ENCODE assay signal across 1 cellular context in genomic region chr14:51093371-51094281, GRCh38.
TF ChIP-seq lines count a peak whose summit lies in the region.

No MANE protein-coding gene starts in this region.

TF ChIP-seq in HEK293, 187 proteins besides CTCF, POLR2A, EP300 and RAD21 (continued from another document):
- no peak for TF ChIP-seq ZNF639 (tag by site-specific recombination; IDR thresholded peaks at IDR 0.05)
- TF ChIP-seq ZNF664 (tag by site-specific recombination; IDR thresholded peaks at IDR 0.05), result no peak
- no peak for TF ChIP-seq ZNF670 (tag by site-specific recombination; IDR thresholded peaks at IDR 0.05; ENCODE audit: low read depth)
- no peak for TF ChIP-seq ZNF561 (tag by site-specific recombination; IDR thresholded peaks at IDR 0.05; ENCODE audit: borderline replicate concordance)
- TF ChIP-seq ZNF223 (tag by site-specific recombination; IDR thresholded peaks at IDR 0.05), result no peak
- TF ChIP-seq KLF10 (tag by site-specific recombination; IDR thresholded peaks at IDR 0.05), result no peak
- TF ChIP-seq ZNF366 (tag by site-specific recombination; conservative IDR thresholded peaks at IDR 0.05), result peak; percentile 64; the same call in 1 of the 2 replicates
- no peak for TF ChIP-seq ZNF518A (tag by site-specific recombination; conservative IDR thresholded peaks at IDR 0.05; ENCODE audit: low read depth)
- no peak for TF ChIP-seq ZNF211 (tag by site-specific recombination; IDR thresholded peaks at IDR 0.05; ENCODE audit: low read depth)
- 0 out of 2 replicates have a peak, but pooled peaks have one; percentile 12 for TF ChIP-seq BCL11B (tag by site-specific recombination; IDR thresholded peaks at IDR 0.05; ENCODE audit: low read depth)
- no peak for TF ChIP-seq ZNF423 (tag by site-specific recombination; IDR thresholded peaks at IDR 0.05)
- TF ChIP-seq ZNF600 (tag by site-specific recombination; IDR thresholded peaks at IDR 0.05), result 0 out of 2 replicates have a peak, but pooled peaks have one; percentile 60
- no peak for TF ChIP-seq ZNF837 (tag by site-specific recombination; IDR thresholded peaks at IDR 0.05)
- TF ChIP-seq ZFP37 (tag by site-specific recombination; IDR thresholded peaks at IDR 0.05), result no peak
- TF ChIP-seq ZBTB6 (tag by site-specific recombination; IDR thresholded peaks at IDR 0.05), result peak; percentile 14; the same call in 1 of the 2 replicates
- no peak for TF ChIP-seq ZBTB49 (tag by site-specific recombination; IDR thresholded peaks at IDR 0.05; ENCODE audit: low read depth)
- TF ChIP-seq ZNF660 (tag by site-specific recombination; IDR thresholded peaks at IDR 0.05), result peak; percentile 20; the same call in 1 of the 2 replicates
- TF ChIP-seq REPIN1 (tag by site-specific recombination; IDR thresholded peaks at IDR 0.05; ENCODE audit: low read depth), result no peak
- TF ChIP-seq ZBTB8A (tag by site-specific recombination; IDR thresholded peaks at IDR 0.05), result peak; percentile 41
- no peak for TF ChIP-seq GLI2 (tag by site-specific recombination; IDR thresholded peaks at IDR 0.05; ENCODE audit: borderline replicate concordance, low read depth)
- TF ChIP-seq ZNF18 (tag by site-specific recombination; IDR thresholded peaks at IDR 0.05), result no peak
- peak; percentile 72 for TF ChIP-seq GLIS2 (tag by site-specific recombination; IDR thresholded peaks at IDR 0.05)
- no peak for TF ChIP-seq ZNF449 (tag by site-specific recombination; IDR thresholded peaks at IDR 0.05)
- TF ChIP-seq ZNF580 (tag by site-specific recombination; IDR thresholded peaks at IDR 0.05), result no peak
- TF ChIP-seq ZNF335 (tag by site-specific recombination; conservative IDR thresholded peaks at IDR 0.05), result peak; percentile 93
- no peak for TF ChIP-seq ZSCAN16 (tag by site-specific recombination; IDR thresholded peaks at IDR 0.05)
- TF ChIP-seq HOXA7 (CRISPR knock-in tag; IDR thresholded peaks at IDR 0.05; ENCODE audit: borderline replicate concordance), result no peak
- peak; percentile 69; the same call in 1 of the 2 replicates for TF ChIP-seq ZFP69B (tag by site-specific recombination; IDR thresholded peaks at IDR 0.05)
- no peak for TF ChIP-seq ZSCAN4 (tag by site-specific recombination; IDR thresholded peaks at IDR 0.05)
- TF ChIP-seq ZNF692 (tag by site-specific recombination; IDR thresholded peaks at IDR 0.05), result peak; percentile 77
- no peak for TF ChIP-seq ZFP41 (tag by site-specific recombination; IDR thresholded peaks at IDR 0.05; ENCODE audit: borderline replicate concordance)
- TF ChIP-seq ZNF391 (tag by site-specific recombination; IDR thresholded peaks at IDR 0.05; ENCODE audit: borderline replicate concordance, low read depth), result no peak
- TF ChIP-seq ZNF214 (tag by site-specific recombination; IDR thresholded peaks at IDR 0.05; ENCODE audit: borderline replicate concordance), result no peak
- TF ChIP-seq ZSCAN5A (tag by site-specific recombination; IDR thresholded peaks at IDR 0.05), result peak; percentile 68; the same call in 1 of the 2 replicates
- no peak for TF ChIP-seq ZNF248 (tag by site-specific recombination; IDR thresholded peaks at IDR 0.05)
- no peak for TF ChIP-seq ZNF596 (tag by site-specific recombination; IDR thresholded peaks at IDR 0.05)
- 0 out of 2 replicates have a peak, but pooled peaks have one; percentile 34 for TF ChIP-seq ZNF416 (tag by site-specific recombination; IDR thresholded peaks at IDR 0.05)
- no peak for TF ChIP-seq PRDM1 (tag by site-specific recombination; IDR thresholded peaks at IDR 0.05)
- TF ChIP-seq GLIS1 (tag by site-specific recombination; IDR thresholded peaks at IDR 0.05), result peak; percentile 95
- no peak; the same call in 1 of the 2 replicates for TF ChIP-seq KLF7 (tag by site-specific recombination; IDR thresholded peaks at IDR 0.05; ENCODE audit: borderline replicate concordance)
- peak; percentile 36; the same call in 1 of the 2 replicates for TF ChIP-seq ZNF16 (tag by site-specific recombination; IDR thresholded peaks at IDR 0.05; ENCODE audit: low read depth)
- TF ChIP-seq ZNF112 (tag by site-specific recombination; IDR thresholded peaks at IDR 0.05), result no peak
- TF ChIP-seq ZNF202 (tag by site-specific recombination; IDR thresholded peaks at IDR 0.05; ENCODE audit: borderline replicate concordance), result no peak
- peak; percentile 58 for TF ChIP-seq ZBTB20 (tag by site-specific recombination; IDR thresholded peaks at IDR 0.05)
